8 cellular contexts compared by ENCODE assay signal in genomic region chr5:55712023-55712859, GRCh38. TPM values are rescaled to one million over a fixed set of nuclear protein-coding genes. Genes with fewer than 3 reads are reported as not detected.
DNase-seq lines count a peak whose midpoint lies in the region; ATAC-seq and TF ChIP-seq lines count a peak whose summit lies in the region.

A gene with protein sequence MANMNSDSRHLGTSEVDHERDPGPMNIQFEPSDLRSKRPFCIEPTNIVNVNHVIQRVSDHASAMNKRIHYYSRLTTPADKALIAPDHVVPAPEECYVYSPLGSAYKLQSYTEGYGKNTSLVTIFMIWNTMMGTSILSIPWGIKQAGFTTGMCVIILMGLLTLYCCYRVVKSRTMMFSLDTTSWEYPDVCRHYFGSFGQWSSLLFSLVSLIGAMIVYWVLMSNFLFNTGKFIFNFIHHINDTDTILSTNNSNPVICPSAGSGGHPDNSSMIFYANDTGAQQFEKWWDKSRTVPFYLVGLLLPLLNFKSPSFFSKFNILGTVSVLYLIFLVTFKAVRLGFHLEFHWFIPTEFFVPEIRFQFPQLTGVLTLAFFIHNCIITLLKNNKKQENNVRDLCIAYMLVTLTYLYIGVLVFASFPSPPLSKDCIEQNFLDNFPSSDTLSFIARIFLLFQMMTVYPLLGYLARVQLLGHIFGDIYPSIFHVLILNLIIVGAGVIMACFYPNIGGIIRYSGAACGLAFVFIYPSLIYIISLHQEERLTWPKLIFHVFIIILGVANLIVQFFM (minus strand): TSS chr5:55712324. CDS start chr5:55697958, 14,366 bp downstream.

- peak within 1 kb of the TSS; percentile 94 for H2AFZ ChIP-seq in DND-41 (ENCODE audit: low read depth, low read length)
- peak within 1 kb of the TSS; percentile 99 for H2AFZ ChIP-seq in GM23248

- no peaks in the 10 kb centered on the region for H3K27me3 ChIP-seq in DND-41 (ENCODE audit: insufficient read depth, low read length, poor library complexity)
- H3K27me3 ChIP-seq in GM23248 (replicated peaks; ENCODE audit: insufficient read depth): no peaks in the 10 kb centered on the region

- 0 to 2% methylated on average over 54 to 55 of the region's 55 CpGs for whole genome bisulfite sequencing in GM23248 (ENCODE audit: low coverage in 1 of 2, low lambda C conversion rate in 2 of 2, missing lambda C conversion rate in 2 of 2), 2 experiments

- TF ChIP-seq CTCF in DND-41 (IDR thresholded peaks at IDR 0.05; ENCODE audit: borderline replicate concordance, extremely low read depth, low read length, poor library complexity, severe bottlenecking) (no peak), fibroblast of mammary gland (conservative IDR thresholded peaks at IDR 0.05; ENCODE audit: control insufficient read depth, insufficient read depth, low read depth, low read length) (no peak)

- H3K4me1 ChIP-seq in DND-41 (ENCODE audit: insufficient read depth, low read length) (peaks cover 24% of the 10 kb centered on the region), GM23248 (ENCODE audit: insufficient read depth) (peaks cover 16% of the 10 kb centered on the region)

- H3K9me3 Mint-ChIP-seq in activated T-helper 1 cell treated with anti-CD3 and anti-CD28 coated beads, Interleukin-12 subunit alpha, Interleukin-12 subunit beta, Interleukin-2, Interleukin-4 antibody, amounts not matched to agents 30 ng/mL and 10 ng/mL and 1 ng/mL, durations not matched to agents 14 hours and 24 hours and 36 hours: peaks cover 7% of the 10 kb centered on the region
- peaks cover 0 to 14% (median 3%) of the 10 kb centered on the region in 9 donors for H3K9me3 Mint-ChIP-seq in naive thymus-derived CD8-positive, alpha-beta T cell

- H3K27me3 Mint-ChIP-seq in activated T-helper 1 cell treated with anti-CD3 and anti-CD28 coated beads, Interleukin-12 subunit alpha, Interleukin-12 subunit beta, Interleukin-2, Interleukin-4 antibody, amounts not matched to agents 30 ng/mL and 10 ng/mL and 1 ng/mL, durations not matched to agents 14 hours and 24 hours and 36 hours (ENCODE audit: insufficient read depth): no peaks in the 10 kb centered on the region
- H3K27me3 Mint-ChIP-seq in naive thymus-derived CD8-positive, alpha-beta T cell: peaks cover 0 to 3% (median 0%) of the 10 kb centered on the region in 5 donors

- peak within 1 kb of the TSS; percentile 91 for H3K27ac Mint-ChIP-seq in activated T-helper 1 cell treated with anti-CD3 and anti-CD28 coated beads, Interleukin-12 subunit alpha, Interleukin-12 subunit beta, Interleukin-2, Interleukin-4 antibody, amounts not matched to agents 30 ng/mL and 10 ng/mL and 1 ng/mL, durations not matched to agents 14 hours and 24 hours and 36 hours
- peak within 1 kb of the TSS; percentile 90 to 97 (median 94) for H3K27ac Mint-ChIP-seq in naive thymus-derived CD8-positive, alpha-beta T cell

- H3K36me3 ChIP-seq in DND-41 (ENCODE audit: insufficient read depth, low read length) (peaks cover 11% of the 10 kb centered on the region), GM23248 (ENCODE audit: low read depth) (0 out of 2 replicates have a peak, but pooled peaks cover 3% of the 10 kb centered on the region)

- DNase-seq in DND-41 (peak; percentile 93), GM23248 (peak; percentile 98), Kasumi-1 (lab: John Stamatoyannopoulos, UW) (peak; percentile 94 to 96), RPMI7951 (ENCODE audit: low read depth) (peak; percentile 86), fibroblast of mammary gland (ENCODE audit: low read depth) (peak; percentile 91)
- DNase-seq in activated T-helper 1 cell treated with anti-CD3 and anti-CD28 coated beads, Interleukin-12 subunit alpha, Interleukin-12 subunit beta, Interleukin-2, Interleukin-4 antibody, amounts not matched to agents 30 ng/mL and 10 ng/mL and 1 ng/mL, durations not matched to agents 14 hours and 24 hours and 36 hours (ENCODE audit: low spot score): peak; percentile 89
- peak; percentile 84 to 94 (median 90) for DNase-seq in naive thymus-derived CD8-positive, alpha-beta T cell
- DNase-seq in stimulated activated naive CD4-positive, alpha-beta T cell (lab: John Stamatoyannopoulos, UW): peak; percentile 83 to 91 (median 89)

- no peaks in the 10 kb centered on the region for H4K20me1 ChIP-seq in DND-41 (ENCODE audit: insufficient read depth, low read length)
- H4K20me1 ChIP-seq in GM23248 (ENCODE audit: insufficient read depth): no peaks in the 10 kb centered on the region

- intact Hi-C loops in activated T-helper 1 cell treated with anti-CD3 and anti-CD28 coated beads, Interleukin-12 subunit alpha, Interleukin-12 subunit beta, Interleukin-2, Interleukin-4 antibody, amounts not matched to agents 30 ng/mL and 10 ng/mL and 1 ng/mL, durations not matched to agents 14 hours and 24 hours and 36 hours (cut with micrococcal nuclease): loop anchor here (1.0 to 5.0 kb wide), 8 partner anchors 50 to 1460 kb away; partner anchors contain the start of genes CDC20B and GPBP1

- peak within 1 kb of the TSS; percentile 99 for H3K4me3 Mint-ChIP-seq in activated T-helper 1 cell treated with anti-CD3 and anti-CD28 coated beads, Interleukin-12 subunit alpha, Interleukin-12 subunit beta, Interleukin-2, Interleukin-4 antibody, amounts not matched to agents 30 ng/mL and 10 ng/mL and 1 ng/mL, durations not matched to agents 14 hours and 24 hours and 36 hours
- H3K4me3 Mint-ChIP-seq in naive thymus-derived CD8-positive, alpha-beta T cell: peak within 1 kb of the TSS; percentile 96 to 100 (median 99)

- in situ Hi-C loops in GM23248 (cut with MboI): no loop called here

- peak within 1 kb of the TSS; percentile 38 to 79; a peak in 3 of 4 replicates for H3K4me3 ChIP-seq in DND-41 (ENCODE audit: low read depth in 1 of 2, low read length in 2 of 2)
- peak within 1 kb of the TSS; percentile 99 for H3K4me3 ChIP-seq in GM23248
- H3K4me3 ChIP-seq in fibroblast of mammary gland (ENCODE audit: control insufficient read depth, low read depth, low read length): peak within 1 kb of the TSS; percentile 99

- peaks cover 33% of the 10 kb centered on the region for H3K79me2 ChIP-seq in DND-41 (ENCODE audit: insufficient read depth, low read length)
- peaks cover 35% of the 10 kb centered on the region for H3K79me2 ChIP-seq in GM23248 (ENCODE audit: insufficient read depth)

- H3K9me2 ChIP-seq in GM23248 (ENCODE audit: insufficient read depth): no peaks in the 10 kb centered on the region

- H3K9me3 ChIP-seq in DND-41 (ENCODE audit: insufficient read depth, low read length, severe bottlenecking) (no peaks in the 10 kb centered on the region), GM23248 (ENCODE audit: low read depth) (no peaks in the 10 kb centered on the region)

- peaks cover 39% of the 10 kb centered on the region for H3K4me1 Mint-ChIP-seq in activated T-helper 1 cell treated with anti-CD3 and anti-CD28 coated beads, Interleukin-12 subunit alpha, Interleukin-12 subunit beta, Interleukin-2, Interleukin-4 antibody, amounts not matched to agents 30 ng/mL and 10 ng/mL and 1 ng/mL, durations not matched to agents 14 hours and 24 hours and 36 hours (ENCODE audit: low read depth)
- H3K4me1 Mint-ChIP-seq in naive thymus-derived CD8-positive, alpha-beta T cell: peaks cover 9 to 32% (median 29%) of the 10 kb centered on the region in 4 donors

- ATAC-seq in DND-41 (ENCODE audit: insufficient read depth, low read depth): peak; percentile 100
- ATAC-seq in naive thymus-derived CD8-positive, alpha-beta T cell: peak; percentile 99

- H3K4me2 ChIP-seq in DND-41 (ENCODE audit: insufficient read depth, low read length): peak within 1 kb of the TSS; percentile 74
- H3K4me2 ChIP-seq in GM23248 (ENCODE audit: unreplicated experiment): peak within 1 kb of the TSS; percentile 91

- H3K36me3 Mint-ChIP-seq in activated T-helper 1 cell treated with anti-CD3 and anti-CD28 coated beads, Interleukin-12 subunit alpha, Interleukin-12 subunit beta, Interleukin-2, Interleukin-4 antibody, amounts not matched to agents 30 ng/mL and 10 ng/mL and 1 ng/mL, durations not matched to agents 14 hours and 24 hours and 36 hours (ENCODE audit: low read depth): peaks cover 20% of the 10 kb centered on the region
- H3K36me3 Mint-ChIP-seq in naive thymus-derived CD8-positive, alpha-beta T cell: peaks cover 4 to 18% (median 13%) of the 10 kb centered on the region in 3 donors

- H3F3A ChIP-seq in GM23248 (ENCODE audit: insufficient read depth): no peaks in the 10 kb centered on the region

- H3K27ac ChIP-seq in DND-41 (ENCODE audit: low read length): peak within 1 kb of the TSS; percentile 67
- peak within 1 kb of the TSS; percentile 43 for H3K27ac ChIP-seq in GM23248

- H3K9ac ChIP-seq in DND-41 (ENCODE audit: low read depth, low read length) (peak within 1 kb of the TSS; percentile 60), GM23248 (peak within 1 kb of the TSS; percentile 82)

- POLR2A ChIA-PET in naive thymus-derived CD8-positive, alpha-beta T cell (lab: Charles Lee): no interaction called here

RNA-seq across cellular contexts. Expression of the gene that starts here (rescaled TPM):
- 23.8 and 43.6 TPM in 2 replicates for total RNA-seq in GM23248 (2014; rRNA removed; shearing (Covaris generic))
- 15.5 and 17.0 TPM in 2 replicates for polyA plus RNA-seq in GM23248 (2016; fragmentation: Nextera tagmentation; extraction: Ambion mirVana)
- 11.5 and 24.2 TPM in 2 replicates for total RNA-seq in RPMI7951 (2014; rRNA removed; shearing (Covaris generic))
- 22.9 and 25.7 TPM in 2 replicates for total RNA-seq in activated T-helper 1 cell treated with anti-CD3 and anti-CD28 coated beads, Interleukin-12 subunit alpha, Interleukin-12 subunit beta, Interleukin-2, Interleukin-4 antibody, amounts not matched to agents 30 ng/mL and 10 ng/mL and 1 ng/mL, durations not matched to agents 14 hours and 24 hours and 36 hours
- 10 to 100 TPM; 21.9 to 24.4 TPM for total RNA-seq in naive thymus-derived CD8-positive, alpha-beta T cell
- 10 to 100 TPM in 2 of 3 donors, 1 to 10 TPM in 1; 6.4 to 12.1 (median 10.7) TPM for polyA plus RNA-seq in naive thymus-derived CD8-positive, alpha-beta T cell

Comparison
In these comparisons a context has a peak if more than half of its experiments do, and no peak if none do; other contexts are left out.
1. Peak in every context shown above with its lines: DNase-seq, ATAC-seq, H3K4me3 ChIP-seq and H3K27ac ChIP-seq.